ENCODE assay signal across 8 cellular contexts in the genomic region with DNA sequence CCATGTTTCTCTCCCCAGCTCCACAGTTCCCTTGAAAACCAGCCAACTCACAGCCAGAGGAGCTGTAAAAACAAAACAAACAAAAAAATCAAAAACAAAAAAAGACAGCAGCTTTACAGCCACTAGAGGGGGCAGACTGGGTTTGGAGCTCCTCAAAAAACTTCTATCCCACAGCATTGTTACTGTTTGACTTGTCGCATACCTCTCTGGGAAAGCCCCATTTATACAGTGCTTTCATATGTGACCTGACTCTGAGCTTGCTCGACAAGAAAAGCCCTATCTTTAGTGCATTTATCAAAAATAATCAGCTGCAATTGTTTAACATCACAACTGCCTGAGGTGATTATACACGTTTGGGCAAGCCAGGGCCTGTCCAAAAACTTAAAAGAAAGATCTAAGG. TPM values are rescaled to one million over a fixed set of nuclear protein-coding genes. Genes with fewer than 3 reads are reported as not detected.
A peak's percentile ranks its signal among the peaks of the same experiment; 100 is the strongest.
DNase-seq lines count a peak whose midpoint lies in the region; ATAC-seq and TF ChIP-seq lines count a peak whose summit lies in the region.

No MANE protein-coding gene starts in this region.

- intact Hi-C loops in dorsolateral prefrontal cortex (cut with DNase I), result no loop called here

- no peaks in the 10 kb centered on the region for H3K36me3 Mint-ChIP-seq in osteocyte (ENCODE audit: unreplicated experiment)

- ATAC-seq in GM18520 (IDR thresholded peaks at IDR 0.05; ENCODE audit: unreplicated experiment) (peak; percentile 99), HG02884 (IDR thresholded peaks at IDR 0.05; ENCODE audit: unreplicated experiment) (peak; percentile 100), HG03280 (IDR thresholded peaks at IDR 0.05; ENCODE audit: unreplicated experiment) (no peak)

- H3K27me3 ChIP-seq in dorsolateral prefrontal cortex, result peaks cover 0 to 75% (median 33%) of the 10 kb centered on the region in 45 donors

- H3K4me3 Mint-ChIP-seq in osteocyte (ENCODE audit: unreplicated experiment), result no peak overlapping the region

- peaks cover 4% of the 10 kb centered on the region for H3K4me1 Mint-ChIP-seq in osteocyte (ENCODE audit: unreplicated experiment)

- H3K27ac ChIP-seq in dorsolateral prefrontal cortex, result no peak overlapping the region

- no peak overlapping the region for H3K4me3 ChIP-seq in dorsolateral prefrontal cortex

- H3K9me3 Mint-ChIP-seq in osteocyte (ENCODE audit: unreplicated experiment), result peaks cover 4% of the 10 kb centered on the region

- no peaks in the 10 kb centered on the region for H3K27me3 Mint-ChIP-seq in osteocyte (ENCODE audit: unreplicated experiment)

- H3K27ac Mint-ChIP-seq in osteocyte (ENCODE audit: unreplicated experiment), result no peak overlapping the region

- DNase-seq in COLO829 (ENCODE audit: low spot score) (peak; percentile 7), NCI-H2227 (lab: John Stamatoyannopoulos, UW; ENCODE audit: unreplicated experiment) (peak; percentile 26), dorsolateral prefrontal cortex (no peak), osteocyte (ENCODE audit: extremely low spot score, unreplicated experiment) (no peak), NCI-H1436 treated with DMSO at 0.1 percent for 48 hours (lab: John Stamatoyannopoulos, UW) (no peak)

- TF ChIP-seq CTCF in dorsolateral prefrontal cortex (IDR thresholded peaks at IDR 0.05 in 54 of 56, conservative IDR thresholded peaks at IDR 0.05 in 2 of 56; ENCODE audit: low read depth in 1 of 56, partially characterized antibody in 56 of 56) (peak in 33 of 56 donors; percentile 9 to 46 (median 26)), osteocyte (IDR thresholded peaks at IDR 0.05) (peak; percentile 64)

RNA-seq across cellular contexts. Expression of a gene that starts 21.6 kb away (rescaled TPM):
- total RNA-seq in dorsolateral prefrontal cortex (10 to 100 TPM in 47 of 120 experiments, 1 to 10 TPM in 73; 4.6 to 17.7 (median 9.1) TPM), osteocyte (49.3 and 50.8 TPM in 2 replicates)

RNA-seq across cellular contexts. Expression of a gene that starts 29.0 kb away (rescaled TPM):
- total RNA-seq in dorsolateral prefrontal cortex (10 to 100 TPM in 1 of 120 experiments, 1 to 10 TPM in 98, under 1 TPM in 21; 0.35 to 11.3 (median 2.1) TPM), osteocyte (42.8 and 47.9 TPM in 2 replicates)

RNA-seq across cellular contexts. Expression of a gene that starts 30.3 kb away (rescaled TPM):
- under 1 TPM in 14 of 120 experiments, not detected in 106; 0.32 to 0.91 (median 0.43) TPM for total RNA-seq in dorsolateral prefrontal cortex
- total RNA-seq in osteocyte, result not detected in 2 replicates

Comparison
In these comparisons a context has a peak if more than half of its experiments do, and no peak if none do; other contexts are left out.
1. DNase-seq: peak in COLO829 (single experiment) and NCI-H2227 (single experiment); none in dorsolateral prefrontal cortex (0 of 10), osteocyte (single experiment) and NCI-H1436 treated with DMSO at 0.1 percent for 48 hours (single experiment).